ENCODE assay signal across 8 cellular contexts in genomic region chr3:48684480-48685143, GRCh38. TPM values are rescaled to one million over a fixed set of nuclear protein-coding genes. Genes with fewer than 3 reads are reported as not detected.
DNase-seq lines count a peak whose midpoint lies in the region; ATAC-seq and TF ChIP-seq lines count a peak whose summit lies in the region.

No MANE protein-coding gene starts in this region.

- H3K9me3 ChIP-seq in thoracic aorta = no peaks in the 10 kb centered on the region

- TF ChIP-seq CTCF in thoracic aorta (IDR thresholded peaks at IDR 0.05) = no peak

- peaks cover 17% of the 10 kb centered on the region for H3K36me3 Mint-ChIP-seq in activated naive CD8-positive, alpha-beta T cell treated with anti-CD3 and anti-CD28 coated beads, Interleukin-2, amount 50 U/mL, for 24 hours (ENCODE audit: low read depth)
- H3K36me3 Mint-ChIP-seq in immature natural killer cell = peaks cover 8 to 12% (median 9%) of the 10 kb centered on the region in 3 donors

- peaks cover 39% of the 10 kb centered on the region for H3K36me3 ChIP-seq in thoracic aorta

- peak overlapping the region; percentile 99 for H3K4me3 ChIP-seq in thoracic aorta

- ATAC-seq in activated naive CD8-positive, alpha-beta T cell treated with anti-CD3 and anti-CD28 coated beads, Interleukin-2, amount 50 U/mL, for 24 hours = no peak
- ATAC-seq in thoracic aorta (ENCODE audit: insufficient number of reproducible peaks, low FRiP score, low read depth) (no peak), HG03175 (IDR thresholded peaks at IDR 0.05; ENCODE audit: unreplicated experiment) (no peak)

- DNase-seq in AML-193 (lab: John Stamatoyannopoulos, UW) (peak; percentile 65 to 78), HT-29 (ENCODE audit: low spot score) (peak; percentile 13), immature natural killer cell (no peak), thoracic aorta (ENCODE audit: low spot score) (no peak), middle frontal gyrus (ENCODE audit: extremely low spot score, low spot score) (no peak), DMS79 (lab: John Stamatoyannopoulos, UW) (no peak)
- no peak for DNase-seq in activated naive CD8-positive, alpha-beta T cell treated with anti-CD3 and anti-CD28 coated beads, Interleukin-2, amount 50 U/mL, for 24 hours

- H3K4me1 Mint-ChIP-seq in activated naive CD8-positive, alpha-beta T cell treated with anti-CD3 and anti-CD28 coated beads, Interleukin-2, amount 50 U/mL, for 24 hours = peaks cover 19% of the 10 kb centered on the region
- H3K4me1 Mint-ChIP-seq in immature natural killer cell = peaks cover 21 to 28% of the 10 kb centered on the region in 2 donors

- peaks cover 21 to 39% of the 10 kb centered on the region in 2 donors for H3K4me1 ChIP-seq in thoracic aorta (ENCODE audit: control insufficient read depth in 1 of 2, low read depth in 2 of 2)

- H3K27ac ChIP-seq in thoracic aorta = peak overlapping the region; percentile 73

- no peaks in the 10 kb centered on the region for H3K9me3 Mint-ChIP-seq in activated naive CD8-positive, alpha-beta T cell treated with anti-CD3 and anti-CD28 coated beads, Interleukin-2, amount 50 U/mL, for 24 hours
- no peaks in the 10 kb centered on the region for H3K9me3 Mint-ChIP-seq in immature natural killer cell

- peak overlapping the region; percentile 78 for H3K27ac Mint-ChIP-seq in activated naive CD8-positive, alpha-beta T cell treated with anti-CD3 and anti-CD28 coated beads, Interleukin-2, amount 50 U/mL, for 24 hours
- peak overlapping the region in 5 of 6 donors; percentile 68 to 85 (median 79) for H3K27ac Mint-ChIP-seq in immature natural killer cell

- no peaks in the 10 kb centered on the region for H3K27me3 Mint-ChIP-seq in activated naive CD8-positive, alpha-beta T cell treated with anti-CD3 and anti-CD28 coated beads, Interleukin-2, amount 50 U/mL, for 24 hours
- H3K27me3 Mint-ChIP-seq in immature natural killer cell (ENCODE audit: low read depth in 3 of 3) = peaks cover 0 to 4% (median 0%) of the 10 kb centered on the region in 3 donors

- H3K27me3 ChIP-seq in thoracic aorta (replicated peaks; ENCODE audit: insufficient read depth) = no peaks in the 10 kb centered on the region

- H3K4me3 Mint-ChIP-seq in activated naive CD8-positive, alpha-beta T cell treated with anti-CD3 and anti-CD28 coated beads, Interleukin-2, amount 50 U/mL, for 24 hours = peak overlapping the region; percentile 85
- peak overlapping the region; percentile 72 to 97 (median 83) for H3K4me3 Mint-ChIP-seq in immature natural killer cell

RNA-seq across cellular contexts. Expression of gene NCKIPSD, which starts 1.1 kb away (rescaled TPM):
- total RNA-seq in HT-29 (2014; rRNA removed; shearing (Covaris generic)) = 33.8 and 42.8 TPM in 2 replicates
- 1 to 10 TPM; 4.8 to 8.7 (median 5.6) TPM for polyA plus RNA-seq in immature natural killer cell
- total RNA-seq in thoracic aorta = 100 to 1,000 TPM in 1 of 2 donors, 10 to 100 TPM in 1; 59.6 to 101 TPM

RNA-seq across cellular contexts. Expression of gene CELSR3, which starts 21.9 kb away (rescaled TPM):
- total RNA-seq in HT-29 (2014; rRNA removed; shearing (Covaris generic)) = 9.9 and 12.5 TPM in 2 replicates
- under 1 TPM in 2 of 3 donors, not detected in 1; 0.46 to 0.48 TPM for polyA plus RNA-seq in immature natural killer cell
- total RNA-seq in thoracic aorta = 1 to 10 TPM; 1.3 to 3.0 TPM

RNA-seq across cellular contexts. Expression of gene IP6K2, which starts 32.4 kb away (rescaled TPM):
- 46.8 and 55.9 TPM in 2 replicates for total RNA-seq in HT-29 (2014; rRNA removed; shearing (Covaris generic))
- 10 to 100 TPM; 55.5 to 82.3 (median 63.7) TPM for polyA plus RNA-seq in immature natural killer cell
- 10 to 100 TPM; 38.3 to 90.7 TPM for total RNA-seq in thoracic aorta

RNA-seq across cellular contexts. Expression of gene SLC26A6, which starts 49.4 kb away (rescaled TPM):
- 28.3 and 32.1 TPM in 2 replicates for total RNA-seq in HT-29 (2014; rRNA removed; shearing (Covaris generic))
- polyA plus RNA-seq in immature natural killer cell = 1 to 10 TPM; 2.2 to 7.8 (median 5.1) TPM
- total RNA-seq in thoracic aorta = 100 to 1,000 TPM in 1 of 2 donors, 10 to 100 TPM in 1; 93.9 to 102 TPM

Comparison
In these comparisons a context has a peak if more than half of its experiments do, and no peak if none do; other contexts are left out.
1. DNase-seq: peak in AML-193 (2 of 2) and HT-29 (single experiment); none in activated naive CD8-positive, alpha-beta T cell treated with anti-CD3 and anti-CD28 coated beads, Interleukin-2, amount 50 U/mL, for 24 hours (single experiment), immature natural killer cell (0 of 3), thoracic aorta (single experiment), middle frontal gyrus (single experiment) and DMS79 (single experiment).